8 cellular contexts compared by ENCODE assay signal in genomic region chr6:31898200-31899011, GRCh38. TPM values are rescaled to one million over a fixed set of nuclear protein-coding genes. Genes with fewer than 3 reads are reported as not detected.
DNase-seq lines count a peak whose midpoint lies in the region; ATAC-seq and TF ChIP-seq lines count a peak whose summit lies in the region.

No MANE protein-coding gene starts in this region.

- peaks cover 69% of the 10 kb centered on the region for H3K79me2 ChIP-seq in neural progenitor cell (ENCODE audit: low read depth)

- H3K27ac ChIP-seq in BLaER1 treated with 17β-estradiol and CSF1 and Interleukin-3, amounts not matched to agents 10 nM and 100 nM, result peak overlapping the region; percentile 9 to 81 (median 76); a peak in 21 of 22 replicates
- H3K27ac ChIP-seq in neural progenitor cell, result no peak overlapping the region

- no peak for TF ChIP-seq CTCF in fibroblast of villous mesenchyme (IDR thresholded peaks at IDR 0.05; ENCODE audit: insufficient read depth, low read depth, low read length)
- peak; percentile 17 for TF ChIP-seq CTCF in neural progenitor cell (IDR thresholded peaks at IDR 0.05)

- peak overlapping the region; percentile 70 to 90 (median 82) for H3K4me3 ChIP-seq in BLaER1 treated with 17β-estradiol and CSF1 and Interleukin-3, amounts not matched to agents 10 nM and 100 nM
- H3K4me3 ChIP-seq in H7 (ENCODE audit: insufficient read depth, low read depth, low read length) (peak overlapping the region; percentile 87), fibroblast of villous mesenchyme (ENCODE audit: low read depth, low read length) (peak overlapping the region; percentile 70), neural progenitor cell (peak overlapping the region; percentile 83)

- H3K27ac Mint-ChIP-seq in activated T-helper 1 cell treated with anti-CD3 and anti-CD28 coated beads, Interleukin-12 subunit alpha, Interleukin-12 subunit beta, Interleukin-2, Interleukin-4 antibody, amounts not matched to agents 30 ng/mL and 10 ng/mL and 1 ng/mL, durations not matched to agents 14 hours and 24 hours and 36 hours, result peak overlapping the region; percentile 95
- H3K27ac Mint-ChIP-seq in neural progenitor cell, result peak overlapping the region; percentile 76

- ATAC-seq in HG03159 (IDR thresholded peaks at IDR 0.05; ENCODE audit: unreplicated experiment), result no peak
- ATAC-seq in GM19452 (IDR thresholded peaks at IDR 0.05; ENCODE audit: unreplicated experiment), result no peak

- H3K4me1 Mint-ChIP-seq in activated T-helper 1 cell treated with anti-CD3 and anti-CD28 coated beads, Interleukin-12 subunit alpha, Interleukin-12 subunit beta, Interleukin-2, Interleukin-4 antibody, amounts not matched to agents 30 ng/mL and 10 ng/mL and 1 ng/mL, durations not matched to agents 14 hours and 24 hours and 36 hours (ENCODE audit: low read depth), result peaks cover 41% of the 10 kb centered on the region
- peaks cover 41% of the 10 kb centered on the region for H3K4me1 Mint-ChIP-seq in neural progenitor cell

- H3K4me3 Mint-ChIP-seq in activated T-helper 1 cell treated with anti-CD3 and anti-CD28 coated beads, Interleukin-12 subunit alpha, Interleukin-12 subunit beta, Interleukin-2, Interleukin-4 antibody, amounts not matched to agents 30 ng/mL and 10 ng/mL and 1 ng/mL, durations not matched to agents 14 hours and 24 hours and 36 hours, result peak overlapping the region; percentile 99
- H3K4me3 Mint-ChIP-seq in neural progenitor cell, result peak overlapping the region; percentile 98

- H3K4me2 ChIP-seq in BLaER1 treated with 17β-estradiol and CSF1 and Interleukin-3, amounts not matched to agents 10 nM and 100 nM, result peak overlapping the region; percentile 80 to 98 (median 92)
- H3K4me2 ChIP-seq in neural progenitor cell, result peak overlapping the region; percentile 97

- H3K27me3 ChIP-seq in BLaER1 treated with 17β-estradiol and CSF1 and Interleukin-3, amounts not matched to agents 10 nM and 100 nM, result no peaks in the 10 kb centered on the region
- H3K27me3 ChIP-seq in H7 (ENCODE audit: control insufficient read depth, insufficient read depth, low read length) (no peaks in the 10 kb centered on the region), neural progenitor cell (no peaks in the 10 kb centered on the region)

- intact Hi-C loops in activated T-helper 1 cell treated with anti-CD3 and anti-CD28 coated beads, Interleukin-12 subunit alpha, Interleukin-12 subunit beta, Interleukin-2, Interleukin-4 antibody, amounts not matched to agents 30 ng/mL and 10 ng/mL and 1 ng/mL, durations not matched to agents 14 hours and 24 hours and 36 hours (cut with micrococcal nuclease), result loop anchor here (1.0 to 5.0 kb wide), 4 partner anchors 61 to 401 kb away; partner anchors contain the start of genes AGPAT1, GPSM3, MICB and PBX2

- H3K9ac ChIP-seq in BLaER1 treated with 17β-estradiol and CSF1 and Interleukin-3, amounts not matched to agents 10 nM and 100 nM, result peak overlapping the region; percentile 77 to 90 (median 85)
- peak overlapping the region; percentile 40 for H3K9ac ChIP-seq in neural progenitor cell

- H3K4me1 ChIP-seq in BLaER1 treated with 17β-estradiol and CSF1 and Interleukin-3, amounts not matched to agents 10 nM and 100 nM, result peaks cover 50 to 68% (median 56%) of the 10 kb centered on the region in 10 experiments
- H3K4me1 ChIP-seq in neural progenitor cell, result peaks cover 26% of the 10 kb centered on the region

- peak; percentile 76 for DNase-seq in H7
- peak; percentile 30 for DNase-seq in NCI-H526 treated with DMSO at 0.1 percent for 48 hours (lab: John Stamatoyannopoulos, UW)
- DNase-seq in activated T-helper 1 cell treated with anti-CD3 and anti-CD28 coated beads, Interleukin-12 subunit alpha, Interleukin-12 subunit beta, Interleukin-2, Interleukin-4 antibody, amounts not matched to agents 30 ng/mL and 10 ng/mL and 1 ng/mL, durations not matched to agents 14 hours and 24 hours and 36 hours (ENCODE audit: low spot score), result no peak
- DNase-seq in fibroblast of villous mesenchyme (ENCODE audit: low read depth), result peak; percentile 27
- peak; percentile 78 for DNase-seq in neural progenitor cell (ENCODE audit: low spot score)

- H3F3A ChIP-seq in neural progenitor cell (ENCODE audit: low read depth), result peaks cover 56% of the 10 kb centered on the region

- no peaks in the 10 kb centered on the region for H3K27me3 Mint-ChIP-seq in activated T-helper 1 cell treated with anti-CD3 and anti-CD28 coated beads, Interleukin-12 subunit alpha, Interleukin-12 subunit beta, Interleukin-2, Interleukin-4 antibody, amounts not matched to agents 30 ng/mL and 10 ng/mL and 1 ng/mL, durations not matched to agents 14 hours and 24 hours and 36 hours (ENCODE audit: insufficient read depth)
- no peaks in the 10 kb centered on the region for H3K27me3 Mint-ChIP-seq in neural progenitor cell (ENCODE audit: insufficient read depth, low read depth)

- no peaks in the 10 kb centered on the region for H3K9me3 ChIP-seq in BLaER1 treated with 17β-estradiol and CSF1 and Interleukin-3, amounts not matched to agents 10 nM and 100 nM (replicated peaks in 1 of 11)
- no peaks in the 10 kb centered on the region for H3K9me3 ChIP-seq in neural progenitor cell (ENCODE audit: low read depth)

- H3K9me3 Mint-ChIP-seq in activated T-helper 1 cell treated with anti-CD3 and anti-CD28 coated beads, Interleukin-12 subunit alpha, Interleukin-12 subunit beta, Interleukin-2, Interleukin-4 antibody, amounts not matched to agents 30 ng/mL and 10 ng/mL and 1 ng/mL, durations not matched to agents 14 hours and 24 hours and 36 hours, result no peaks in the 10 kb centered on the region
- H3K9me3 Mint-ChIP-seq in neural progenitor cell, result no peaks in the 10 kb centered on the region

- H3K36me3 ChIP-seq in BLaER1 treated with 17β-estradiol and CSF1 and Interleukin-3, amounts not matched to agents 10 nM and 100 nM, result peaks cover 23 to 32% (median 29%) of the 10 kb centered on the region in 11 experiments
- H3K36me3 ChIP-seq in H7 (replicated peaks; ENCODE audit: control insufficient read depth, insufficient read depth, low read length) (peaks cover 12% of the 10 kb centered on the region), neural progenitor cell (peaks cover 16% of the 10 kb centered on the region)

- no peak overlapping the region for H2AFZ ChIP-seq in neural progenitor cell (replicated peaks)

- H3K36me3 Mint-ChIP-seq in activated T-helper 1 cell treated with anti-CD3 and anti-CD28 coated beads, Interleukin-12 subunit alpha, Interleukin-12 subunit beta, Interleukin-2, Interleukin-4 antibody, amounts not matched to agents 30 ng/mL and 10 ng/mL and 1 ng/mL, durations not matched to agents 14 hours and 24 hours and 36 hours (ENCODE audit: low read depth), result peaks cover 14% of the 10 kb centered on the region
- peaks cover 11% of the 10 kb centered on the region for H3K36me3 Mint-ChIP-seq in neural progenitor cell

- peaks cover 0 to 6% (median 0%) of the 10 kb centered on the region in 11 experiments; a peak in 3 of 22 replicates for H4K20me1 ChIP-seq in BLaER1 treated with 17β-estradiol and CSF1 and Interleukin-3, amounts not matched to agents 10 nM and 100 nM
- peaks cover 39% of the 10 kb centered on the region for H4K20me1 ChIP-seq in neural progenitor cell (ENCODE audit: low read depth)

RNA-seq across cellular contexts. Expression of gene EHMT2, which starts 0.9 kb away (rescaled TPM):
- total RNA-seq in H7 (2014; rRNA removed; shearing (Covaris generic)), result 134 and 136 TPM in 2 replicates
- total RNA-seq in activated T-helper 1 cell treated with anti-CD3 and anti-CD28 coated beads, Interleukin-12 subunit alpha, Interleukin-12 subunit beta, Interleukin-2, Interleukin-4 antibody, amounts not matched to agents 30 ng/mL and 10 ng/mL and 1 ng/mL, durations not matched to agents 14 hours and 24 hours and 36 hours, result 75.9 and 80.4 TPM in 2 replicates
- total RNA-seq in fibroblast of villous mesenchyme, result 38.0 and 42.7 TPM in 2 replicates
- 93.3 and 189 TPM in 2 replicates for total RNA-seq in neural progenitor cell (ENCODE audit: low replicate concordance)

RNA-seq across cellular contexts. Expression of gene ZBTB12, which starts 3.5 kb away (rescaled TPM):
- 7.9 and 8.7 TPM in 2 replicates for total RNA-seq in H7 (2014; rRNA removed; shearing (Covaris generic))
- total RNA-seq in activated T-helper 1 cell treated with anti-CD3 and anti-CD28 coated beads, Interleukin-12 subunit alpha, Interleukin-12 subunit beta, Interleukin-2, Interleukin-4 antibody, amounts not matched to agents 30 ng/mL and 10 ng/mL and 1 ng/mL, durations not matched to agents 14 hours and 24 hours and 36 hours, result 4.6 and 5.1 TPM in 2 replicates
- total RNA-seq in fibroblast of villous mesenchyme, result 1.9 and 3.0 TPM in 2 replicates
- total RNA-seq in neural progenitor cell (ENCODE audit: low replicate concordance), result 8.4 and 25.6 TPM in 2 replicates

RNA-seq across cellular contexts. Expression of gene SLC44A4, which starts 19.6 kb away (rescaled TPM):
- total RNA-seq in H7 (2014; rRNA removed; shearing (Covaris generic)), result 0.42 and 0.48 TPM in 2 replicates
- 0.12 TPM in 1 of 2 replicates, not detected in the other for total RNA-seq in activated T-helper 1 cell treated with anti-CD3 and anti-CD28 coated beads, Interleukin-12 subunit alpha, Interleukin-12 subunit beta, Interleukin-2, Interleukin-4 antibody, amounts not matched to agents 30 ng/mL and 10 ng/mL and 1 ng/mL, durations not matched to agents 14 hours and 24 hours and 36 hours
- total RNA-seq in fibroblast of villous mesenchyme (not detected in 2 replicates), neural progenitor cell (ENCODE audit: low replicate concordance) (0.32 and 0.93 TPM in 2 replicates)

RNA-seq across cellular contexts. Expression of gene C2, which starts 29.1 kb away (rescaled TPM):
- 0.63 and 1.7 TPM in 2 replicates for total RNA-seq in H7 (2014; rRNA removed; shearing (Covaris generic))
- 0.88 and 1.6 TPM in 2 replicates for total RNA-seq in activated T-helper 1 cell treated with anti-CD3 and anti-CD28 coated beads, Interleukin-12 subunit alpha, Interleukin-12 subunit beta, Interleukin-2, Interleukin-4 antibody, amounts not matched to agents 30 ng/mL and 10 ng/mL and 1 ng/mL, durations not matched to agents 14 hours and 24 hours and 36 hours
- 1.3 and 2.3 TPM in 2 replicates for total RNA-seq in fibroblast of villous mesenchyme
- total RNA-seq in neural progenitor cell (ENCODE audit: low replicate concordance), result 1.1 and 1.4 TPM in 2 replicates

RNA-seq across cellular contexts. Expression of gene NEU1, which starts 35.8 kb away (rescaled TPM):
- 56.2 and 58.6 TPM in 2 replicates for total RNA-seq in H7 (2014; rRNA removed; shearing (Covaris generic))
- total RNA-seq in activated T-helper 1 cell treated with anti-CD3 and anti-CD28 coated beads, Interleukin-12 subunit alpha, Interleukin-12 subunit beta, Interleukin-2, Interleukin-4 antibody, amounts not matched to agents 30 ng/mL and 10 ng/mL and 1 ng/mL, durations not matched to agents 14 hours and 24 hours and 36 hours, result 22.1 and 24.3 TPM in 2 replicates
- total RNA-seq in fibroblast of villous mesenchyme, result 70.8 and 77.6 TPM in 2 replicates
- 17.4 and 30.3 TPM in 2 replicates for total RNA-seq in neural progenitor cell (ENCODE audit: low replicate concordance)
